In the genomic region with DNA sequence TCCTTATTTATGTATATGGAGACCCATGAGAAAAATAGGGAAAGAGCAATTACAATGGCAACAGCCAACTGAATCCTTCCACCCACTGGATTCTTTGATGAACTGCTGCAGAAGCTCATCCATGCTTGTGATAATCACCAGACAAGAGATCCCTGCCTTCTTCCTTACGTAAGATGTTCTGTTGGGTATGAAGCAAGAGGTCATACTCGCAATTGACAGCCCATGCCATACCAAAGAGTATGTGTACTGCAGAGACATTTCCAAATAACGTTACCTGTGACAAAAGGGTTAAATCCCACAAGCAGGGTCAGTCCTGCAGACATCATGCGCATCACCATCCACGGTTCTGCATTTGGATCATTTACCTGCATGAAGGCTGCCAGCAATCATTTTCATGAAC, we compare ENCODE assay signal across 26 cellular contexts. TPM values are rescaled to one million over a fixed set of nuclear protein-coding genes. Genes with fewer than 3 reads are reported as not detected.
DNase-seq lines count a peak whose midpoint lies in the region; ATAC-seq, FAIRE-seq and TF ChIP-seq lines count a peak whose summit lies in the region.
"Had no signal": no experiment of that assay in that cellular context is flagged by ENCODE, and none has a peak within 500 bp of the region (broad histone marks: within the 10 kb centered on the region; RNA-seq: fewer than 3 reads in every experiment).

No MANE protein-coding gene starts in this region.

- H3K27ac ChIP-seq in CD4-positive, CD25-positive, alpha-beta regulatory T cell (ENCODE audit: insufficient read depth, low read length, poor library complexity, severe bottlenecking) = no peak overlapping the region
- H3K27ac ChIP-seq in RWPE1 = no peak overlapping the region
- H3K27ac ChIP-seq: brain microvascular endothelial cell, gastrocnemius medialis, lower lobe of right lung had no signal

- no peak for TF ChIP-seq CTCF in chondrocyte (IDR thresholded peaks at IDR 0.05)
- no peak for TF ChIP-seq CTCF in nephron (IDR thresholded peaks at IDR 0.05; ENCODE audit: unreplicated experiment in 3 of 3)
- no peak for TF ChIP-seq CTCF in RWPE1 (conservative IDR thresholded peaks at IDR 0.05; ENCODE audit: low read depth)

- POLR2A ChIA-PET in RWPE1 (lab: Yijun Ruan, JAX; ENCODE audit: low non-redundant PET) = no interaction called here

- H3K36me3 ChIP-seq in CD4-positive, CD25-positive, alpha-beta regulatory T cell (ENCODE audit: control insufficient read depth, insufficient read depth, low read length) = peaks cover 9% of the 10 kb centered on the region
- H3K36me3 ChIP-seq: brain microvascular endothelial cell, gastrocnemius medialis, lower lobe of right lung, thyroid gland had no signal

- H3K4me1 ChIP-seq in CD4-positive, CD25-positive, alpha-beta regulatory T cell (ENCODE audit: control insufficient read depth, insufficient read depth, low read length, poor library complexity, severe bottlenecking) = peaks cover 56% of the 10 kb centered on the region

- no peaks in the 10 kb centered on the region for H3K9me3 Mint-ChIP-seq in CD4-positive, CD25-positive, alpha-beta regulatory T cell
- H3K9me3 Mint-ChIP-seq in chondrocyte (ENCODE audit: low read depth) (no peaks in the 10 kb centered on the region), nephron (no peaks in the 10 kb centered on the region)
- H3K9me3 Mint-ChIP-seq: activated naive CD8-positive, alpha-beta T cell treated with anti-CD3 and anti-CD28 coated beads, Interleukin-2, amount 50 U/mL, for 24 hours; CD8-positive, alpha-beta memory T cell; dendritic cell treated with granulocyte-macrophage colony-stimulating factor and Interleukin-4, amounts not matched to agents 40 ng/mL and 50 ng/mL, for 4 days; H9 had no signal

- no peak for ATAC-seq in CD4-positive, CD25-positive, alpha-beta regulatory T cell (ENCODE audit: low read depth in 2 of 2)
- ATAC-seq in GM21381 (IDR thresholded peaks at IDR 0.05; ENCODE audit: unreplicated experiment) (no peak), HG02981 (IDR thresholded peaks at IDR 0.05; ENCODE audit: unreplicated experiment) (no peak)
- ATAC-seq: activated naive CD8-positive, alpha-beta T cell treated with anti-CD3 and anti-CD28 coated beads, Interleukin-2, amount 50 U/mL, for 24 hours; gastrocnemius medialis; lower lobe of right lung; sciatic nerve had no signal

- no peak for DNase-seq in CD4-positive, CD25-positive, alpha-beta regulatory T cell
- DNase-seq in MV-4-11 (lab: John Stamatoyannopoulos, UW) = peak; percentile 44
- no peak for DNase-seq in chondrocyte (ENCODE audit: low spot score)
- DNase-seq in RWPE1 (ENCODE audit: low spot score) = no peak
- no peak for DNase-seq in frontal cortex (ENCODE audit: low spot score in 2 of 2)
- DNase-seq: activated CD4-positive, alpha-beta T cell treated with anti-CD3 and anti-CD28 coated beads, Interleukin-2, amount 50 U/mL, for 4 hours; activated effector memory CD4-positive, alpha-beta T cell treated with Interleukin-2 at 50 U/mL for 16 hours; activated naive CD8-positive, alpha-beta T cell treated with anti-CD3 and anti-CD28 coated beads, Interleukin-2, amount 50 U/mL, for 24 hours; brain microvascular endothelial cell; CD8-positive, alpha-beta memory T cell; DMS79; gastrocnemius medialis; H9; lower lobe of right lung; NCI-H1694 treated with DMSO at 0.1 percent for 48 hours; NCI-H2227 treated with DMSO at 0.1 percent for 48 hours; NCI-H748 treated with DMSO at 0.1 percent for 48 hours; OCI-M1; stimulated activated naive CD4-positive, alpha-beta T cell; thyroid gland had no signal

- H3K4me3 ChIP-seq in CD4-positive, CD25-positive, alpha-beta regulatory T cell (ENCODE audit: low read depth, low read length) = no peak overlapping the region
- H3K4me3 ChIP-seq: gastrocnemius medialis, lower lobe of right lung, thyroid gland had no signal

- H3K9me3 ChIP-seq in CD4-positive, CD25-positive, alpha-beta regulatory T cell (ENCODE audit: control insufficient read depth in 2 of 2, low read length in 2 of 2) = no peaks in the 10 kb centered on the region
- H3K9me3 ChIP-seq: gastrocnemius medialis, lower lobe of right lung, thyroid gland had no signal

- no peak for FAIRE-seq in frontal cortex (lab: Jason Lieb, UNC)
- FAIRE-seq: keratinocyte had no signal

- H3K27ac Mint-ChIP-seq in CD4-positive, CD25-positive, alpha-beta regulatory T cell = peak overlapping the region in 2 of 3 donors; percentile 23 to 64
- H3K27ac Mint-ChIP-seq in chondrocyte (ENCODE audit: unreplicated experiment) = peak overlapping the region; percentile 78
- H3K27ac Mint-ChIP-seq in nephron = peak overlapping the region; percentile 27 to 90 (median 89)
- H3K27ac Mint-ChIP-seq: activated naive CD8-positive, alpha-beta T cell treated with anti-CD3 and anti-CD28 coated beads, Interleukin-2, amount 50 U/mL, for 24 hours; dendritic cell treated with granulocyte-macrophage colony-stimulating factor and Interleukin-4, amounts not matched to agents 40 ng/mL and 50 ng/mL, for 4 days; H9 had no signal

- H3K4me1 Mint-ChIP-seq in CD4-positive, CD25-positive, alpha-beta regulatory T cell = peaks cover 39 to 86% (median 73%) of the 10 kb centered on the region in 4 donors
- H3K4me1 Mint-ChIP-seq in chondrocyte (ENCODE audit: low read depth) (peaks cover 67% of the 10 kb centered on the region), nephron (peaks cover 28% of the 10 kb centered on the region)

- peaks cover 18% of the 10 kb centered on the region for H3K36me3 Mint-ChIP-seq in CD4-positive, CD25-positive, alpha-beta regulatory T cell
- H3K36me3 Mint-ChIP-seq in chondrocyte (ENCODE audit: low read depth) (no peaks in the 10 kb centered on the region), nephron (ENCODE audit: low read depth) (peaks cover 3% of the 10 kb centered on the region)

- CTCF ChIA-PET in RWPE1 (lab: Yijun Ruan, JAX) = interaction anchor here (0.8 kb wide), 1 partner anchor 27 kb away, joined by 5 read pairs; no protein-coding TSS in a partner anchor

- H3K4me3 Mint-ChIP-seq in CD4-positive, CD25-positive, alpha-beta regulatory T cell = peak overlapping the region in 1 of 4 donors; percentile 37
- H3K4me3 Mint-ChIP-seq in chondrocyte (ENCODE audit: unreplicated experiment) (no peak overlapping the region), nephron (no peak overlapping the region)
- H3K4me3 Mint-ChIP-seq: activated naive CD8-positive, alpha-beta T cell treated with anti-CD3 and anti-CD28 coated beads, Interleukin-2, amount 50 U/mL, for 24 hours; CD8-positive, alpha-beta memory T cell; dendritic cell treated with granulocyte-macrophage colony-stimulating factor and Interleukin-4, amounts not matched to agents 40 ng/mL and 50 ng/mL, for 4 days; H9 had no signal

- H3K27me3 Mint-ChIP-seq in CD4-positive, CD25-positive, alpha-beta regulatory T cell = no peaks in the 10 kb centered on the region
- H3K27me3 Mint-ChIP-seq in chondrocyte (ENCODE audit: low read depth) (no peaks in the 10 kb centered on the region), nephron (ENCODE audit: low read depth) (no peaks in the 10 kb centered on the region)
- H3K27me3 Mint-ChIP-seq: activated naive CD8-positive, alpha-beta T cell treated with anti-CD3 and anti-CD28 coated beads, Interleukin-2, amount 50 U/mL, for 24 hours; dendritic cell treated with granulocyte-macrophage colony-stimulating factor and Interleukin-4, amounts not matched to agents 40 ng/mL and 50 ng/mL, for 4 days had no signal

- no peaks in the 10 kb centered on the region for H3K27me3 ChIP-seq in CD4-positive, CD25-positive, alpha-beta regulatory T cell (ENCODE audit: control insufficient read depth, insufficient read depth, low read length)
- H3K27me3 ChIP-seq: brain microvascular endothelial cell, gastrocnemius medialis, thyroid gland had no signal

RNA-seq across cellular contexts. Expression of a gene that starts 27.8 kb away (rescaled TPM):
- total RNA-seq in CD4-positive, CD25-positive, alpha-beta regulatory T cell = 201 TPM
- 100 to 1,000 TPM; 139 to 175 (median 154) TPM for polyA plus RNA-seq in CD4-positive, CD25-positive, alpha-beta regulatory T cell
- 95.1 to 127 TPM (median 102 TPM) in 3 replicates for total RNA-seq in chondrocyte
- 50.5 TPM for total RNA-seq in frontal cortex
